In the genomic region with DNA sequence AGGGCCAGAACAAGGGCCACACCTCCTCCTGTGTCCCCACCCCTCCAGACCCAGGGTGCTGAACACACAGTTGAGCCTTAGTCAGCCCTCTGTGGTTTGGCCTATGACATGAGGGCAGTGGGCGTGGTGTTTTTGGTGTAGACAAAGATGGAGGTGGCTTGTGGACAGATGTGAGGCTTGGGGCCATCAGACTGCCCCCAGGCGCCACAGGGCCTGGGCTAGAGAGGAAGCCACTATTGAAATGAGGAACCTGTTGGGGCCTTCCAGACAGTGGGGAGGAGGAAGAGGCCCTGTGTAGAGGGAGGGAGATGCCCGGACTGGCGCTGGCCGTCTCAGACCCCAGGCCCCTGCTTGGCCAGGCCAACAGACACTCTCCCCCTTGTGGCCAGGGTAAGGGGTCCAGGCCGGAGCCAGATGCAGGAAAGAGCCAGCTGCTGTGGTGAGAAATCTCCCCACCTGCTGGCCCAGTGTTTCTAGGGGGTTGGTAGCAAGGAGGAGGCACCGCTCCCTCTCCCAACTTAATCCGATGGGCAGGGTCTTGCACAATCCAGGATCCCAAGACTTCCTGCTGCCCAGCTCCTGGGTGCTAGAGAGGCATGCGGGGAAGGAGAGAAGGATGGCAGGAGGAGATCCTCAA, we compare ENCODE assay signal across 1 cellular context.
TF ChIP-seq lines count a peak whose summit lies in the region.

No MANE protein-coding gene starts in this region.

TF ChIP-seq in GM12878, 131 proteins besides CTCF, POLR2A, EP300 and RAD21 (continues in another document):
- TF ChIP-seq ZBTB40 (IDR thresholded peaks at IDR 0.05; ENCODE audit: borderline replicate concordance), result no peak
- TF ChIP-seq CHD4 (IDR thresholded peaks at IDR 0.05), result no peak
- peak; percentile 90 for TF ChIP-seq NR2F1 (conservative IDR thresholded peaks at IDR 0.05)
- no peak for TF ChIP-seq CHD2 (IDR thresholded peaks at IDR 0.05; ENCODE audit: borderline replicate concordance, low read depth, low read length)
- TF ChIP-seq, protein P1, sequence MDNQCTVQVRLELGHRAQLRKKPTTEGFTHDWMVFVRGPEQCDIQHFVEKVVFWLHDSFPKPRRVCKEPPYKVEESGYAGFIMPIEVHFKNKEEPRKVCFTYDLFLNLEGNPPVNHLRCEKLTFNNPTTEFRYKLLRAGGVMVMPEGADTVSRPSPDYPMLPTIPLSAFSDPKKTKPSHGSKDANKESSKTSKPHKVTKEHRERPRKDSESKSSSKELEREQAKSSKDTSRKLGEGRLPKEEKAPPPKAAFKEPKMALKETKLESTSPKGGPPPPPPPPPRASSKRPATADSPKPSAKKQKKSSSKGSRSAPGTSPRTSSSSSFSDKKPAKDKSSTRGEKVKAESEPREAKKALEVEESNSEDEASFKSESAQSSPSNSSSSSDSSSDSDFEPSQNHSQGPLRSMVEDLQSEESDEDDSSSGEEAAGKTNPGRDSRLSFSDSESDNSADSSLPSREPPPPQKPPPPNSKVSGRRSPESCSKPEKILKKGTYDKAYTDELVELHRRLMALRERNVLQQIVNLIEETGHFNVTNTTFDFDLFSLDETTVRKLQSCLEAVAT (IDR thresholded peaks at IDR 0.05), result no peak
- no peak for TF ChIP-seq MEF2A (IDR thresholded peaks at IDR 0.05; ENCODE audit: insufficient read depth, low read depth, low read length)
- no peak for TF ChIP-seq SUZ12 (IDR thresholded peaks at IDR 0.05; ENCODE audit: unreplicated experiment)
- TF ChIP-seq SREBF2 (IDR thresholded peaks at IDR 0.05; ENCODE audit: low read length), result no peak
- no peak for TF ChIP-seq BCL11A (IDR thresholded peaks at IDR 0.05; ENCODE audit: low read depth, low read length)
- TF ChIP-seq GABPA (IDR thresholded peaks at IDR 0.05; ENCODE audit: low read depth), result no peak
- TF ChIP-seq NR2C1 (IDR thresholded peaks at IDR 0.05), result peak; percentile 39; the same call in 1 of the 2 replicates
- no peak for TF ChIP-seq SKIL (IDR thresholded peaks at IDR 0.05; ENCODE audit: low read depth, poor library complexity, severe bottlenecking)
- TF ChIP-seq, protein P2, sequence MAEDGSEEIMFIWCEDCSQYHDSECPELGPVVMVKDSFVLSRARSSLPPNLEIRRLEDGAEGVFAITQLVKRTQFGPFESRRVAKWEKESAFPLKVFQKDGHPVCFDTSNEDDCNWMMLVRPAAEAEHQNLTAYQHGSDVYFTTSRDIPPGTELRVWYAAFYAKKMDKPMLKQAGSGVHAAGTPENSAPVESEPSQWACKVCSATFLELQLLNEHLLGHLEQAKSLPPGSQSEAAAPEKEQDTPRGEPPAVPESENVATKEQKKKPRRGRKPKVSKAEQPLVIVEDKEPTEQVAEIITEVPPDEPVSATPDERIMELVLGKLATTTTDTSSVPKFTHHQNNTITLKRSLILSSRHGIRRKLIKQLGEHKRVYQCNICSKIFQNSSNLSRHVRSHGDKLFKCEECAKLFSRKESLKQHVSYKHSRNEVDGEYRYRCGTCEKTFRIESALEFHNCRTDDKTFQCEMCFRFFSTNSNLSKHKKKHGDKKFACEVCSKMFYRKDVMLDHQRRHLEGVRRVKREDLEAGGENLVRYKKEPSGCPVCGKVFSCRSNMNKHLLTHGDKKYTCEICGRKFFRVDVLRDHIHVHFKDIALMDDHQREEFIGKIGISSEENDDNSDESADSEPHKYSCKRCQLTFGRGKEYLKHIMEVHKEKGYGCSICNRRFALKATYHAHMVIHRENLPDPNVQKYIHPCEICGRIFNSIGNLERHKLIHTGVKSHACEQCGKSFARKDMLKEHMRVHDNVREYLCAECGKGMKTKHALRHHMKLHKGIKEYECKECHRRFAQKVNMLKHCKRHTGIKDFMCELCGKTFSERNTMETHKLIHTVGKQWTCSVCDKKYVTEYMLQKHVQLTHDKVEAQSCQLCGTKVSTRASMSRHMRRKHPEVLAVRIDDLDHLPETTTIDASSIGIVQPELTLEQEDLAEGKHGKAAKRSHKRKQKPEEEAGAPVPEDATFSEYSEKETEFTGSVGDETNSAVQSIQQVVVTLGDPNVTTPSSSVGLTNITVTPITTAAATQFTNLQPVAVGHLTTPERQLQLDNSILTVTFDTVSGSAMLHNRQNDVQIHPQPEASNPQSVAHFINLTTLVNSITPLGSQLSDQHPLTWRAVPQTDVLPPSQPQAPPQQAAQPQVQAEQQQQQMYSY (CRISPR knock-in tag; IDR thresholded peaks at IDR 0.05), result no peak
- TF ChIP-seq CREB1 (IDR thresholded peaks at IDR 0.05; ENCODE audit: low read depth), result no peak
- no peak for TF ChIP-seq STAT3 (IDR thresholded peaks at IDR 0.05; ENCODE audit: low read depth, low read length)
- no peak for TF ChIP-seq HCFC1 (IDR thresholded peaks at IDR 0.05; ENCODE audit: low read length)
- TF ChIP-seq ASH2L (IDR thresholded peaks at IDR 0.05; ENCODE audit: borderline replicate concordance, low read depth), result no peak
- TF ChIP-seq FOS (IDR thresholded peaks at IDR 0.05; ENCODE audit: borderline replicate concordance, extremely low read depth, insufficient read length), result no peak
- no peak for TF ChIP-seq JUND (IDR thresholded peaks at IDR 0.05; ENCODE audit: low read depth, low read length)
- TF ChIP-seq NR2C2 (IDR thresholded peaks at IDR 0.05; ENCODE audit: borderline replicate concordance, control insufficient read depth, insufficient read length, low read depth), result no peak
- no peak for TF ChIP-seq BACH1 (IDR thresholded peaks at IDR 0.05; ENCODE audit: borderline replicate concordance)
- TF ChIP-seq ZNF217 (IDR thresholded peaks at IDR 0.05), result no peak
- peak; percentile 77 for TF ChIP-seq TCF12 (IDR thresholded peaks at IDR 0.05; ENCODE audit: low read depth, low read length)
- no peak for TF ChIP-seq ZBTB11 (CRISPR knock-in tag; IDR thresholded peaks at IDR 0.05)
- no peak for TF ChIP-seq SIN3A (IDR thresholded peaks at IDR 0.05; ENCODE audit: low read depth, low read length)
- TF ChIP-seq WRNIP1 (IDR thresholded peaks at IDR 0.05; ENCODE audit: borderline replicate concordance, low read depth, low read length), result no peak
- TF ChIP-seq KLF5 (IDR thresholded peaks at IDR 0.05; ENCODE audit: partially characterized antibody), result no peak
- 0 out of 2 replicates have a peak, but pooled peaks have one; percentile 33 for TF ChIP-seq TCF3 (IDR thresholded peaks at IDR 0.05; ENCODE audit: borderline replicate concordance, insufficient read depth, low read depth, low read length)
- no peak for TF ChIP-seq REST (IDR thresholded peaks at IDR 0.05; ENCODE audit: low read depth, low read length)
- TF ChIP-seq FOXM1 (IDR thresholded peaks at IDR 0.05; ENCODE audit: low read depth, low read length), result no peak
- TF ChIP-seq HDAC6 (IDR thresholded peaks at IDR 0.05; ENCODE audit: unreplicated experiment), result no peak
- no peak for TF ChIP-seq DPF2 (IDR thresholded peaks at IDR 0.05)
- TF ChIP-seq TBL1XR1 (IDR thresholded peaks at IDR 0.05; ENCODE audit: low read depth, low read length), result no peak
- TF ChIP-seq KAT2A (conservative IDR thresholded peaks at IDR 0.05; ENCODE audit: control insufficient read depth, low read depth, low read length), result no peak
- peak; percentile 23; the same call in 1 of the 2 replicates for TF ChIP-seq SMC3 (IDR thresholded peaks at IDR 0.05; ENCODE audit: borderline replicate concordance, low read length)
- TF ChIP-seq IKZF1 (conservative IDR thresholded peaks at IDR 0.05), result peak; percentile 54
- no peak for TF ChIP-seq NRF1 (conservative IDR thresholded peaks at IDR 0.05; ENCODE audit: low read depth, low read length)
- 0 out of 2 replicates have a peak, but pooled peaks have one; percentile 13 for TF ChIP-seq CBFB (IDR thresholded peaks at IDR 0.05; ENCODE audit: low read depth)
- TF ChIP-seq HSF1 (IDR thresholded peaks at IDR 0.05; ENCODE audit: low read depth, low read length), result no peak
- TF ChIP-seq SMAD5 (IDR thresholded peaks at IDR 0.05; ENCODE audit: low read depth), result no peak
